8 cellular contexts compared by ENCODE assay signal in genomic region chr17:42517516-42517915, GRCh38.
DNase-seq lines count a peak whose midpoint lies in the region; ATAC-seq lines count a peak whose summit lies in the region.

No MANE protein-coding gene starts in this region.

- H3K4me1 Mint-ChIP-seq in effector memory CD8-positive, alpha-beta T cell (ENCODE audit: low read depth in 2 of 2) = peaks cover 0 to 5% of the 10 kb centered on the region in 2 donors

- H3K4me3 Mint-ChIP-seq in effector memory CD8-positive, alpha-beta T cell = no peak overlapping the region

- no peak overlapping the region for H3K27ac Mint-ChIP-seq in effector memory CD8-positive, alpha-beta T cell

- peak; percentile 93 for DNase-seq in AG08396 (ENCODE audit: low spot score)
- DNase-seq in GOT3 (lab: John Stamatoyannopoulos, UW) = peak; percentile 66
- peak; percentile 58 to 60 for DNase-seq in NOMO-1 (lab: John Stamatoyannopoulos, UW; ENCODE audit: unreplicated experiment in 2 of 2)
- peak; percentile 47 to 81 (median 71) for DNase-seq in activated CD8-positive, alpha-beta memory T cell treated with anti-CD3 and anti-CD28 coated beads for 48 hours (ENCODE audit: low read depth in 2 of 3, low spot score in 2 of 3)
- peak; percentile 81 to 88 (median 83) for DNase-seq in effector memory CD8-positive, alpha-beta T cell
- peak; percentile 36 for DNase-seq in middle frontal gyrus (ENCODE audit: extremely low spot score, low spot score)
- DNase-seq in stimulated activated CD8-positive, alpha-beta memory T cell treated with anti-CD3 and anti-CD28 coated beads, Interleukin-2, amount 100 ng/mL, for 1 hour (ENCODE audit: low read depth in 2 of 2) = peak; percentile 63 to 68

- no peaks in the 10 kb centered on the region for H3K9me3 Mint-ChIP-seq in effector memory CD8-positive, alpha-beta T cell

- H3K36me3 Mint-ChIP-seq in effector memory CD8-positive, alpha-beta T cell (ENCODE audit: insufficient read depth) = no peaks in the 10 kb centered on the region

- H3K27me3 Mint-ChIP-seq in effector memory CD8-positive, alpha-beta T cell = peaks cover 1 to 19% of the 10 kb centered on the region in 2 donors

- peak; percentile 93 for ATAC-seq in effector memory CD8-positive, alpha-beta T cell (replicated peaks)
- no peak for ATAC-seq in GM21367 (IDR thresholded peaks at IDR 0.05; ENCODE audit: unreplicated experiment)

Comparison
In these comparisons a context has a peak if more than half of its experiments do, and no peak if none do; other contexts are left out.
1. DNase-seq: peak in every context shown above with its lines; median percentile 93 in AG08396; 83 in effector memory CD8-positive, alpha-beta T cell; 71 in activated CD8-positive, alpha-beta memory T cell treated with anti-CD3 and anti-CD28 coated beads for 48 hours; 66 in GOT3; 66 in stimulated activated CD8-positive, alpha-beta memory T cell treated with anti-CD3 and anti-CD28 coated beads, Interleukin-2, amount 100 ng/mL, for 1 hour; 59 in NOMO-1; 36 in middle frontal gyrus.